In genomic region chr5:6166698-6167394, GRCh38 we compare ENCODE assay signal across 25 cellular contexts.
"Had no signal": no experiment of that assay in that cellular context is flagged by ENCODE, and none has a peak within 500 bp of the region (broad histone marks: within the 10 kb centered on the region; RNA-seq: fewer than 3 reads in every experiment).

No MANE protein-coding gene starts in this region.

- H3K4me1 ChIP-seq: body of pancreas, gastroesophageal sphincter, heart left ventricle, prostate gland, right atrium auricular region, tibial artery had no signal

- H3K36me3 Mint-ChIP-seq: immature natural killer cell, memory B cell, naive B cell, neural progenitor cell had no signal

- H3K4me2 ChIP-seq: neural progenitor cell had no signal

- H3K27me3 ChIP-seq: body of pancreas, gastroesophageal sphincter, neural progenitor cell, right atrium auricular region, tibial artery had no signal

- H3K27ac Mint-ChIP-seq: activated CD8-positive, alpha-beta T cell treated with anti-CD3 and anti-CD28 coated beads for 36 hours; activated T-helper 2 cell treated with anti-CD3 and anti-CD28 coated beads, Interferon-gamma antibody, Interleukin-2, Interleukin-4, amounts not matched to agents 10 μg/mL and 5 μg/mL and 100 μg/mL, durations not matched to agents 14 hours and 24 hours and 36 hours; immature natural killer cell; memory B cell; naive B cell; neural progenitor cell had no signal

- H3K9ac ChIP-seq: neural progenitor cell had no signal

- ATAC-seq: activated CD8-positive, alpha-beta T cell treated with anti-CD3 and anti-CD28 coated beads for 36 hours; body of pancreas; gastroesophageal sphincter; heart left ventricle; left ventricle myocardium superior; mucosa of descending colon; stimulated activated naive CD8-positive, alpha-beta T cell treated with anti-CD3 and anti-CD28 coated beads, Interleukin-15, Interleukin-2, amounts not matched to agents 100 U/mL and 50 U/mL, for 24 hours had no signal

- H3K4me1 Mint-ChIP-seq: immature natural killer cell, naive B cell had no signal

- H3K4me3 Mint-ChIP-seq: activated CD8-positive, alpha-beta T cell treated with anti-CD3 and anti-CD28 coated beads for 36 hours; immature natural killer cell; memory B cell; naive B cell; neural progenitor cell had no signal

- H3K9me3 Mint-ChIP-seq: activated T-helper 2 cell treated with anti-CD3 and anti-CD28 coated beads, Interferon-gamma antibody, Interleukin-2, Interleukin-4, amounts not matched to agents 10 μg/mL and 5 μg/mL and 100 μg/mL, durations not matched to agents 14 hours and 24 hours and 36 hours; neural progenitor cell had no signal

- FAIRE-seq: colon, endometrium had no signal

- H2AFZ ChIP-seq: neural progenitor cell had no signal

- H3K4me3 ChIP-seq: body of pancreas, dorsolateral prefrontal cortex, gastroesophageal sphincter, heart left ventricle, mucosa of descending colon, neural progenitor cell, prostate gland, right atrium auricular region, tibial artery had no signal

- H3K36me3 ChIP-seq: gastroesophageal sphincter, heart left ventricle, neural progenitor cell, prostate gland, right atrium auricular region, tibial artery had no signal

- H3K27ac ChIP-seq: body of pancreas, dorsolateral prefrontal cortex, gastroesophageal sphincter, heart left ventricle, neural progenitor cell, prostate gland, right atrium auricular region, tibial artery had no signal

- DNase-seq: activated CD4-positive, alpha-beta T cell treated with anti-CD3 and anti-CD28 coated beads for 48 hours; activated CD4-positive, CD25-positive, alpha-beta regulatory T cell; activated CD8-positive, alpha-beta T cell treated with anti-CD3 and anti-CD28 coated beads for 36 hours; activated naive CD4-positive, alpha-beta T cell treated with Interleukin-2 at 50 U/mL for 16 hours; activated T-cell treated with anti-CD3 and anti-CD28 coated beads, Interleukin-2, amount 50 U/mL, for 1 hour; body of pancreas; central memory CD4-positive, alpha-beta T cell; dorsolateral prefrontal cortex; heart left ventricle; immature natural killer cell; left ventricle myocardium superior; mucosa of descending colon; naive B cell; stimulated activated naive CD8-positive, alpha-beta T cell treated with anti-CD3 and anti-CD28 coated beads, Interleukin-15, Interleukin-2, amounts not matched to agents 100 U/mL and 50 U/mL, for 24 hours; substantia nigra; T-helper 9 cell; tibial artery had no signal

- H3K9me3 ChIP-seq: body of pancreas, gastroesophageal sphincter, heart left ventricle, mucosa of descending colon, prostate gland, right atrium auricular region, tibial artery had no signal
